8 cellular contexts compared by ENCODE assay signal in the genomic region with DNA sequence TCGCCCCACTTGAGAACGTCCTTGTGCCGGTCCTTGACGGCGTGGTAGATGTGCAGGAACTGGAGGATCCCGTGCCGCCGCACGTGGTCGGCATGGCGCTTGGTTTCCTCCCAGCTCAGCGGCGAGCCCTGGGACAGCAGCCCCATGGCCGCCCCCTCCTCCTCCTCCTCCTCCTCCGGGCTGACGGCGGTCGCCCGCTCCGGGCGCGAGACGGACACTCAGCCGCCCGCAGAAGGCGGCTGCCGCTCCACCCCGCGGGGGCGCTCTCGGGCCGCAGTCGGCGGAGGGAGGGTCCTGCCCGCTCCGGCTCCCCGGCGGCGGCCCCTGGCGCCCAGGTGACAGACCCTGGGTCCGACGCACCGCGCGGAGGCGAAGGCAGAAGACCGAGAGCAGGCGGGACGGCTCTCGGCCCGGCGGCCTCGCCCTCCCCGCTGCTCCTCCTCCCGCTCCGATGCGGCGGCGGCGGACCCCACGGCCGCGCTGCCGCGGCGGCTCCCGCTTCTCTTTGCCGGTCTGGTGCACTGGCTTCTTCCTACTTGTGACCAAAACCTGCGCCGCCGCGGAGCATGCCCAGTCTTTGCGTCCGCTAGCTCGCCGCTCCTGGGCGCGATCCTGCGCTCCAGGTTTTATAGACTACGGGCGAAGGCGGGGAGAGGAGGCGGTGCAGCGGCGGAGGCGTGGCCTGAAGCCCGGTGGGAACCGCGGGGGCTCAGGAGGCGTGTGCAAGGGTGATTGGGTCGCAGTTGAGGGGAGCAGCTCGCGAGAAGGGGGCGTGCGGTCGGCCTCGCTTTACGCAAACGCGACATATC. TPM values are rescaled to one million over a fixed set of nuclear protein-coding genes. Genes with fewer than 3 reads are reported as not detected.
DNase-seq lines count a peak whose midpoint lies in the region; ATAC-seq and TF ChIP-seq lines count a peak whose summit lies in the region.

GCLC (minus strand) TSS at position 602 of the 809 bp plus-strand sequence; CDS start at position 146, 456 bp downstream.

- H3K9me3 ChIP-seq in mucosa of rectum (ENCODE audit: control insufficient read depth in 2 of 2, low read length in 2 of 2), result no peaks in the 10 kb centered on the region

- H3K27ac ChIP-seq in mucosa of rectum (ENCODE audit: low read depth in 2 of 2, low read length in 2 of 2), result peak within 1 kb of the TSS; percentile 85 to 90

- H3K4me1 ChIP-seq in mucosa of rectum (ENCODE audit: control insufficient read depth in 2 of 2, insufficient read depth in 2 of 2, low read length in 2 of 2), result peaks cover 6 to 23% of the 10 kb centered on the region in 2 donors

- H3K9ac ChIP-seq in mucosa of rectum (ENCODE audit: low read depth in 1 of 2, low read length in 2 of 2), result peak within 1 kb of the TSS; percentile 63 to 76

- peak; percentile 95 for DNase-seq in DMS114 treated with DMSO at 0.1 percent for 48 hours (lab: John Stamatoyannopoulos, UW; ENCODE audit: unreplicated experiment)
- peak; percentile 71 for DNase-seq in HuH-7.5 (ENCODE audit: low spot score)
- peak; percentile 97 for DNase-seq in OCI-M1 (lab: John Stamatoyannopoulos, UW)
- peak; percentile 79 for DNase-seq in activated T-cell treated with anti-CD3 and anti-CD28 coated beads for 4 hours
- DNase-seq in epithelial cell of proximal tubule (ENCODE audit: low read depth), result peak; percentile 44
- DNase-seq in stimulated activated CD8-positive, alpha-beta memory T cell treated with anti-CD3 and anti-CD28 coated beads, Interleukin-4, amount 100 ng/mL, for 48 hours, result peak; percentile 94

- H3K4me3 ChIP-seq in epithelial cell of proximal tubule (ENCODE audit: low read depth, low read length) (peak within 1 kb of the TSS; percentile 87), mucosa of rectum (ENCODE audit: low read length in 2 of 2) (peak within 1 kb of the TSS; percentile 82 to 90)

- H3K27me3 ChIP-seq in mucosa of rectum (ENCODE audit: control insufficient read depth in 2 of 2, insufficient read depth in 2 of 2, low read length in 2 of 2), result no peaks in the 10 kb centered on the region

- ATAC-seq in GM21515 (IDR thresholded peaks at IDR 0.05; ENCODE audit: unreplicated experiment), result peak; percentile 64

- peak; percentile 46 for TF ChIP-seq CTCF in epithelial cell of proximal tubule (conservative IDR thresholded peaks at IDR 0.05; ENCODE audit: low read depth, low read length)

- H3K36me3 ChIP-seq in mucosa of rectum (ENCODE audit: control insufficient read depth in 2 of 2, insufficient read depth in 2 of 2, low read length in 2 of 2), result no peaks in the 10 kb centered on the region

RNA-seq across cellular contexts. Expression of gene GCLC, which starts in this region (rescaled TPM):
- total RNA-seq in epithelial cell of proximal tubule, result 15.3 and 16.4 TPM in 2 replicates

Comparison
In these comparisons a context has a peak if more than half of its experiments do, and no peak if none do; other contexts are left out.
1. Peak in every context shown above with its lines: DNase-seq, ATAC-seq, H3K4me3 ChIP-seq and H3K27ac ChIP-seq.
2. DNase-seq: peak in every context shown above with its lines; median percentile 97 in OCI-M1; 95 in DMS114 treated with DMSO at 0.1 percent for 48 hours; 94 in stimulated activated CD8-positive, alpha-beta memory T cell treated with anti-CD3 and anti-CD28 coated beads, Interleukin-4, amount 100 ng/mL, for 48 hours; 79 in activated T-cell treated with anti-CD3 and anti-CD28 coated beads for 4 hours; 71 in HuH-7.5; 44 in epithelial cell of proximal tubule.